1 cellular context compared by ENCODE assay signal in the genomic region with DNA sequence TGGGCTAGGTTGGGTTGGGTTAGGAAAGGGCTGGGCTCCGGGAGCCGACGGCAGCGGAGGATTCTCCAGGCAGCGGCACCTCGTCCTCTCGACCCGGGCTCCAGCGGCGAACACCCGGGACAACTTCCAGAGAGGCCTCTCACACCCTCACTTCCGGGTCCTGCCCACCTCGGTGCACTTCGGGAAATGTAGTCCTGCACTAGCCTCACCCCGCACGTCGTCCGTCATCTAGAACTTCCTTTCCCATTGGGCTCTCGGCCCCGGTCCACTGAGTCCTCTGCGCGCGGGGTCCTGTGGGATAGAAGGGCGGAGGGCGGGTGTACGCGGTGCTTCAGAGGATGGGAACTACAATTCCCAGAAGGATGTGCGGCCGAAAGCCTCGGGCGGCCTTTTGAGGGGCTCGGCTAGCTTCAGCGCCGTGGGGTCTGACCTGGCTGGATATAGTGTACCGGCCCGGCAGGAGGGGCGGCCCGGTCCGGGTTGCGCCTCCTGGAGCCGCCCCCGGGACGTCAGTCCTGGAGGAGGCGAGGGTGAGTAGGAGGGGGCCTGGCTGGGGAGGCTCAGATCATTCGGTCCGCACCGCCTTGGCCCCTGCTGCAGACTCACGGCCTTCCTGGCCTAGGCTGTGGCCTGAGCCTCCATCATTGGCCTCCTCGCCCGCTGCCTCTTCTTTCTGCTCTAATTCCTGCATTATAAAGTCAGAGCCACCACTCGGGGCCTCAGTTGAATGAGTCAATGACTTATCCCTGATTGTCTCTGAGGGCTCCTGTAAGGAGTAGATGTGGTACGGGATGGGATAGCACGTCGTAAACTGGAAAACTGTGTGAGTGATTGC.
TF ChIP-seq lines count a peak whose summit lies in the region.

A gene (minus strand): TSS at position 114 of the 835 bp plus-strand sequence. CDS start 160 bp downstream, outside the sequence.
A gene with protein sequence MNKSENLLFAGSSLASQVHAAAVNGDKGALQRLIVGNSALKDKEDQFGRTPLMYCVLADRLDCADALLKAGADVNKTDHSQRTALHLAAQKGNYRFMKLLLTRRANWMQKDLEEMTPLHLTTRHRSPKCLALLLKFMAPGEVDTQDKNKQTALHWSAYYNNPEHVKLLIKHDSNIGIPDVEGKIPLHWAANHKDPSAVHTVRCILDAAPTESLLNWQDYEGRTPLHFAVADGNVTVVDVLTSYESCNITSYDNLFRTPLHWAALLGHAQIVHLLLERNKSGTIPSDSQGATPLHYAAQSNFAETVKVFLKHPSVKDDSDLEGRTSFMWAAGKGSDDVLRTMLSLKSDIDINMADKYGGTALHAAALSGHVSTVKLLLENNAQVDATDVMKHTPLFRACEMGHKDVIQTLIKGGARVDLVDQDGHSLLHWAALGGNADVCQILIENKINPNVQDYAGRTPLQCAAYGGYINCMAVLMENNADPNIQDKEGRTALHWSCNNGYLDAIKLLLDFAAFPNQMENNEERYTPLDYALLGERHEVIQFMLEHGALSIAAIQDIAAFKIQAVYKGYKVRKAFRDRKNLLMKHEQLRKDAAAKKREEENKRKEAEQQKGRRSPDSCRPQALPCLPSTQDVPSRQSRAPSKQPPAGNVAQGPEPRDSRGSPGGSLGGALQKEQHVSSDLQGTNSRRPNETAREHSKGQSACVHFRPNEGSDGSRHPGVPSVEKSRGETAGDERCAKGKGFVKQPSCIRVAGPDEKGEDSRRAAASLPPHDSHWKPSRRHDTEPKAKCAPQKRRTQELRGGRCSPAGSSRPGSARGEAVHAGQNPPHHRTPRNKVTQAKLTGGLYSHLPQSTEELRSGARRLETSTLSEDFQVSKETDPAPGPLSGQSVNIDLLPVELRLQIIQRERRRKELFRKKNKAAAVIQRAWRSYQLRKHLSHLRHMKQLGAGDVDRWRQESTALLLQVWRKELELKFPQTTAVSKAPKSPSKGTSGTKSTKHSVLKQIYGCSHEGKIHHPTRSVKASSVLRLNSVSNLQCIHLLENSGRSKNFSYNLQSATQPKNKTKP (plus strand): TSS at position 357 of the 835 bp plus-strand sequence. CDS start 5,279 bp downstream, outside the sequence.

TF ChIP-seq in HepG2, 621 proteins besides CTCF, POLR2A, EP300 and RAD21 (continued from another document and continues in another):
- TF ChIP-seq, protein P1, sequence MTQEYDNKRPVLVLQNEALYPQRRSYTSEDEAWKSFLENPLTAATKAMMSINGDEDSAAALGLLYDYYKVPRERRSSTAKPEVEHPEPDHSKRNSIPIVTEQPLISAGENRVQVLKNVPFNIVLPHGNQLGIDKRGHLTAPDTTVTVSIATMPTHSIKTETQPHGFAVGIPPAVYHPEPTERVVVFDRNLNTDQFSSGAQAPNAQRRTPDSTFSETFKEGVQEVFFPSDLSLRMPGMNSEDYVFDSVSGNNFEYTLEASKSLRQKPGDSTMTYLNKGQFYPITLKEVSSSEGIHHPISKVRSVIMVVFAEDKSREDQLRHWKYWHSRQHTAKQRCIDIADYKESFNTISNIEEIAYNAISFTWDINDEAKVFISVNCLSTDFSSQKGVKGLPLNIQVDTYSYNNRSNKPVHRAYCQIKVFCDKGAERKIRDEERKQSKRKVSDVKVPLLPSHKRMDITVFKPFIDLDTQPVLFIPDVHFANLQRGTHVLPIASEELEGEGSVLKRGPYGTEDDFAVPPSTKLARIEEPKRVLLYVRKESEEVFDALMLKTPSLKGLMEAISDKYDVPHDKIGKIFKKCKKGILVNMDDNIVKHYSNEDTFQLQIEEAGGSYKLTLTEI (CRISPR knock-in tag; conservative IDR thresholded peaks at IDR 0.05) = no peak
- TF ChIP-seq PHF20 (CRISPR knock-in tag; IDR thresholded peaks at IDR 0.05) (peak; percentile 88), MIXL1 (CRISPR knock-in tag; IDR thresholded peaks at IDR 0.05) (no peak), CHCHD3 (CRISPR knock-in tag; IDR thresholded peaks at IDR 0.05) (no peak), NR2C2 (CRISPR knock-in tag; IDR thresholded peaks at IDR 0.05; ENCODE audit: borderline replicate concordance) (peak; percentile 98), FOXC1 (CRISPR knock-in tag; IDR thresholded peaks at IDR 0.05; ENCODE audit: borderline replicate concordance) (no peak), TSC22D2 (CRISPR knock-in tag; IDR thresholded peaks at IDR 0.05; ENCODE audit: borderline replicate concordance) (no peak), ZNF777 (CRISPR knock-in tag; IDR thresholded peaks at IDR 0.05) (peak; percentile 68), ZNF34 (CRISPR knock-in tag; IDR thresholded peaks at IDR 0.05; ENCODE audit: borderline replicate concordance) (no peak), GATA4 (IDR thresholded peaks at IDR 0.05; ENCODE audit: borderline replicate concordance, low read depth) (no peak), ZNF567 (CRISPR knock-in tag; IDR thresholded peaks at IDR 0.05; ENCODE audit: borderline replicate concordance) (0 out of 2 replicates have a peak, but pooled peaks have one; percentile 57), ZNF891 (CRISPR knock-in tag; IDR thresholded peaks at IDR 0.05) (0 out of 2 replicates have a peak, but pooled peaks have one; percentile 14), DR1 (CRISPR knock-in tag; IDR thresholded peaks at IDR 0.05) (peak; percentile 52), ZSCAN22 (CRISPR knock-in tag; IDR thresholded peaks at IDR 0.05) (no peak), ZNF136 (CRISPR knock-in tag; IDR thresholded peaks at IDR 0.05; ENCODE audit: low read depth) (no peak), SP4 (CRISPR knock-in tag; IDR thresholded peaks at IDR 0.05) (peak; percentile 82)
- TF ChIP-seq, protein P2, sequence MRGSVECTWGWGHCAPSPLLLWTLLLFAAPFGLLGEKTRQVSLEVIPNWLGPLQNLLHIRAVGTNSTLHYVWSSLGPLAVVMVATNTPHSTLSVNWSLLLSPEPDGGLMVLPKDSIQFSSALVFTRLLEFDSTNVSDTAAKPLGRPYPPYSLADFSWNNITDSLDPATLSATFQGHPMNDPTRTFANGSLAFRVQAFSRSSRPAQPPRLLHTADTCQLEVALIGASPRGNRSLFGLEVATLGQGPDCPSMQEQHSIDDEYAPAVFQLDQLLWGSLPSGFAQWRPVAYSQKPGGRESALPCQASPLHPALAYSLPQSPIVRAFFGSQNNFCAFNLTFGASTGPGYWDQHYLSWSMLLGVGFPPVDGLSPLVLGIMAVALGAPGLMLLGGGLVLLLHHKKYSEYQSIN (CRISPR knock-in tag; IDR thresholded peaks at IDR 0.05; ENCODE audit: borderline replicate concordance) = no peak
- TF ChIP-seq, protein P3, sequence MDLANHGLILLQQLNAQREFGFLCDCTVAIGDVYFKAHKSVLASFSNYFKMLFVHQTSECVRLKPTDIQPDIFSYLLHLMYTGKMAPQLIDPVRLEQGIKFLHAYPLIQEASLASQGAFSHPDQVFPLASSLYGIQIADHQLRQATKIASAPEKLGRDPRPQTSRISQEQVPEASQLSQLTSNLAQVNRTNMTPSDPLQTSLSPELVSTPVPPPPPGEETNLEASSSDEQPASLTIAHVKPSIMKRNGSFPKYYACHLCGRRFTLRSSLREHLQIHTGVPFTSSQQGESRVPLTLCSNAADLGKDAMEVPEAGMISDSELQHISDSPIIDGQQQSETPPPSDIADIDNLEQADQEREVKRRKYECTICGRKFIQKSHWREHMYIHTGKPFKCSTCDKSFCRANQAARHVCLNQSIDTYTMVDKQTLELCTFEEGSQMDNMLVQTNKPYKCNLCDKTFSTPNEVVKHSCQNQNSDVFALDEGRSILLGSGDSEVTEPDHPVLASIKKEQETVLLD (CRISPR knock-in tag; IDR thresholded peaks at IDR 0.05; ENCODE audit: low read depth) = no peak; the same call in 1 of the 2 replicates
- TF ChIP-seq, protein P4, sequence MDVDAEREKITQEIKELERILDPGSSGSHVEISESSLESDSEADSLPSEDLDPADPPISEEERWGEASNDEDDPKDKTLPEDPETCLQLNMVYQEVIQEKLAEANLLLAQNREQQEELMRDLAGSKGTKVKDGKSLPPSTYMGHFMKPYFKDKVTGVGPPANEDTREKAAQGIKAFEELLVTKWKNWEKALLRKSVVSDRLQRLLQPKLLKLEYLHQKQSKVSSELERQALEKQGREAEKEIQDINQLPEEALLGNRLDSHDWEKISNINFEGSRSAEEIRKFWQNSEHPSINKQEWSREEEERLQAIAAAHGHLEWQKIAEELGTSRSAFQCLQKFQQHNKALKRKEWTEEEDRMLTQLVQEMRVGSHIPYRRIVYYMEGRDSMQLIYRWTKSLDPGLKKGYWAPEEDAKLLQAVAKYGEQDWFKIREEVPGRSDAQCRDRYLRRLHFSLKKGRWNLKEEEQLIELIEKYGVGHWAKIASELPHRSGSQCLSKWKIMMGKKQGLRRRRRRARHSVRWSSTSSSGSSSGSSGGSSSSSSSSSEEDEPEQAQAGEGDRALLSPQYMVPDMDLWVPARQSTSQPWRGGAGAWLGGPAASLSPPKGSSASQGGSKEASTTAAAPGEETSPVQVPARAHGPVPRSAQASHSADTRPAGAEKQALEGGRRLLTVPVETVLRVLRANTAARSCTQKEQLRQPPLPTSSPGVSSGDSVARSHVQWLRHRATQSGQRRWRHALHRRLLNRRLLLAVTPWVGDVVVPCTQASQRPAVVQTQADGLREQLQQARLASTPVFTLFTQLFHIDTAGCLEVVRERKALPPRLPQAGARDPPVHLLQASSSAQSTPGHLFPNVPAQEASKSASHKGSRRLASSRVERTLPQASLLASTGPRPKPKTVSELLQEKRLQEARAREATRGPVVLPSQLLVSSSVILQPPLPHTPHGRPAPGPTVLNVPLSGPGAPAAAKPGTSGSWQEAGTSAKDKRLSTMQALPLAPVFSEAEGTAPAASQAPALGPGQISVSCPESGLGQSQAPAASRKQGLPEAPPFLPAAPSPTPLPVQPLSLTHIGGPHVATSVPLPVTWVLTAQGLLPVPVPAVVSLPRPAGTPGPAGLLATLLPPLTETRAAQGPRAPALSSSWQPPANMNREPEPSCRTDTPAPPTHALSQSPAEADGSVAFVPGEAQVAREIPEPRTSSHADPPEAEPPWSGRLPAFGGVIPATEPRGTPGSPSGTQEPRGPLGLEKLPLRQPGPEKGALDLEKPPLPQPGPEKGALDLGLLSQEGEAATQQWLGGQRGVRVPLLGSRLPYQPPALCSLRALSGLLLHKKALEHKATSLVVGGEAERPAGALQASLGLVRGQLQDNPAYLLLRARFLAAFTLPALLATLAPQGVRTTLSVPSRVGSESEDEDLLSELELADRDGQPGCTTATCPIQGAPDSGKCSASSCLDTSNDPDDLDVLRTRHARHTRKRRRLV (CRISPR knock-in tag; IDR thresholded peaks at IDR 0.05) = peak; percentile 88
- TF ChIP-seq, protein P5, sequence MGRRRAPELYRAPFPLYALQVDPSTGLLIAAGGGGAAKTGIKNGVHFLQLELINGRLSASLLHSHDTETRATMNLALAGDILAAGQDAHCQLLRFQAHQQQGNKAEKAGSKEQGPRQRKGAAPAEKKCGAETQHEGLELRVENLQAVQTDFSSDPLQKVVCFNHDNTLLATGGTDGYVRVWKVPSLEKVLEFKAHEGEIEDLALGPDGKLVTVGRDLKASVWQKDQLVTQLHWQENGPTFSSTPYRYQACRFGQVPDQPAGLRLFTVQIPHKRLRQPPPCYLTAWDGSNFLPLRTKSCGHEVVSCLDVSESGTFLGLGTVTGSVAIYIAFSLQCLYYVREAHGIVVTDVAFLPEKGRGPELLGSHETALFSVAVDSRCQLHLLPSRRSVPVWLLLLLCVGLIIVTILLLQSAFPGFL (CRISPR knock-in tag; IDR thresholded peaks at IDR 0.05) = no peak
- TF ChIP-seq, protein P6, sequence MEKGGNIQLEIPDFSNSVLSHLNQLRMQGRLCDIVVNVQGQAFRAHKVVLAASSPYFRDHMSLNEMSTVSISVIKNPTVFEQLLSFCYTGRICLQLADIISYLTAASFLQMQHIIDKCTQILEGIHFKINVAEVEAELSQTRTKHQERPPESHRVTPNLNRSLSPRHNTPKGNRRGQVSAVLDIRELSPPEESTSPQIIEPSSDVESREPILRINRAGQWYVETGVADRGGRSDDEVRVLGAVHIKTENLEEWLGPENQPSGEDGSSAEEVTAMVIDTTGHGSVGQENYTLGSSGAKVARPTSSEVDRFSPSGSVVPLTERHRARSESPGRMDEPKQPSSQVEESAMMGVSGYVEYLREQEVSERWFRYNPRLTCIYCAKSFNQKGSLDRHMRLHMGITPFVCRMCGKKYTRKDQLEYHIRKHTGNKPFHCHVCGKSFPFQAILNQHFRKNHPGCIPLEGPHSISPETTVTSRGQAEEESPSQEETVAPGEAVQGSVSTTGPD (CRISPR knock-in tag; IDR thresholded peaks at IDR 0.05) = 0 out of 2 replicates have a peak, but pooled peaks have one; percentile 65
- TF ChIP-seq, protein P7, sequence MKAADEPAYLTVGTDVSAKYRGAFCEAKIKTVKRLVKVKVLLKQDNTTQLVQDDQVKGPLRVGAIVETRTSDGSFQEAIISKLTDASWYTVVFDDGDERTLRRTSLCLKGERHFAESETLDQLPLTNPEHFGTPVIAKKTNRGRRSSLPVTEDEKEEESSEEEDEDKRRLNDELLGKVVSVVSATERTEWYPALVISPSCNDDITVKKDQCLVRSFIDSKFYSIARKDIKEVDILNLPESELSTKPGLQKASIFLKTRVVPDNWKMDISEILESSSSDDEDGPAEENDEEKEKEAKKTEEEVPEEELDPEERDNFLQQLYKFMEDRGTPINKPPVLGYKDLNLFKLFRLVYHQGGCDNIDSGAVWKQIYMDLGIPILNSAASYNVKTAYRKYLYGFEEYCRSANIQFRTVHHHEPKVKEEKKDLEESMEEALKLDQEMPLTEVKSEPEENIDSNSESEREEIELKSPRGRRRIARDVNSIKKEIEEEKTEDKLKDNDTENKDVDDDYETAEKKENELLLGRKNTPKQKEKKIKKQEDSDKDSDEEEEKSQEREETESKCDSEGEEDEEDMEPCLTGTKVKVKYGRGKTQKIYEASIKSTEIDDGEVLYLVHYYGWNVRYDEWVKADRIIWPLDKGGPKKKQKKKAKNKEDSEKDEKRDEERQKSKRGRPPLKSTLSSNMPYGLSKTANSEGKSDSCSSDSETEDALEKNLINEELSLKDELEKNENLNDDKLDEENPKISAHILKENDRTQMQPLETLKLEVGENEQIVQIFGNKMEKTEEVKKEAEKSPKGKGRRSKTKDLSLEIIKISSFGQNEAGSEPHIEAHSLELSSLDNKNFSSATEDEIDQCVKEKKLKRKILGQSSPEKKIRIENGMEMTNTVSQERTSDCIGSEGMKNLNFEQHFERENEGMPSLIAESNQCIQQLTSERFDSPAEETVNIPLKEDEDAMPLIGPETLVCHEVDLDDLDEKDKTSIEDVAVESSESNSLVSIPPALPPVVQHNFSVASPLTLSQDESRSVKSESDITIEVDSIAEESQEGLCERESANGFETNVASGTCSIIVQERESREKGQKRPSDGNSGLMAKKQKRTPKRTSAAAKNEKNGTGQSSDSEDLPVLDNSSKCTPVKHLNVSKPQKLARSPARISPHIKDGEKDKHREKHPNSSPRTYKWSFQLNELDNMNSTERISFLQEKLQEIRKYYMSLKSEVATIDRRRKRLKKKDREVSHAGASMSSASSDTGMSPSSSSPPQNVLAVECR (CRISPR knock-in tag; IDR thresholded peaks at IDR 0.05; ENCODE audit: borderline replicate concordance) = peak; percentile 87; the same call in 1 of the 2 replicates
